8 cellular contexts compared by ENCODE assay signal in the genomic region with DNA sequence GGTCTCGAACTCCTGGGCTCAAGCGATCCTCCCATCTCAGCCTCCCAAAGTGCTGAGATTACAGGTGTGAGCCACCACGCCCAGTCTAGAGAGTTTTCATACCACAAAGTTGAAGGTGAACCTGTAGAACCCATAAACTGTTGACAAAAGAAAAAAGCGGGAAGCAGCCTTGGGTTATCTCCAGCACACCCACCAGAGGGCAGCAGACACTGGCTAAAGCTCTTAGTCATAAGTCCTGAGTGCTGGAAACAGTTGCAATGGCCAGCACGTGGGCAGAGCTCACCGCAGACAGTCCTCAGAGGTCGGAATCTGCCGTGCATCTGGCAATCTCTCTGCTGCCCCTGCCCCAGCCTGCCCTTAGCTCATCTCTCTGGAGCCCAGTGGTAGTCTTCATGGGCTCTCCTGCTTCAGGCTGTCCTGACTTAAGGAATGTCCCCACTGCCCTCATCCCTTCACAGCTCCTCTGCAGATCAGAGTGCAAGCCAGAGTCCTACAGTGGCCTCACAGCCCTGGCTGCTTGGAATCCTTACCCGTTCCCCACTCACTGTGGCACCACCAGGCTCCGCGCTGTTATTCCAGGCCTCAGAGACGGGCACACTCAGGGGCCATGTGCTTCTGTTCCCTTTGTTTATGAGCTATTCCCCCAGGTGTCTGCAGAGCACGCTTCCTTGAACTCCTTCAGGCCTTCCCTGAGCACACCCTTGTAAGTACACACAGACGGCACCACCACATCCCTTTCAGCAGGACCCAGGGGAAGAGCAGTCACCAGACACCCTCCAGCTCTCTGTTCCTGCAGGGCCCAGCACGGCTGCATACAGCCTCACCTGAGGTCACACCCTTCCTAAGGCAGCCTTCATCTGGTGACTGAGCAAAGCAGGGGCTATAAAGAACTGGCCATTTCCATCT. TPM values are rescaled to one million over a fixed set of nuclear protein-coding genes. Genes with fewer than 3 reads are reported as not detected.
DNase-seq lines count a peak whose midpoint lies in the region; ATAC-seq and TF ChIP-seq lines count a peak whose summit lies in the region.

No MANE protein-coding gene starts in this region.

- no peaks in the 10 kb centered on the region for H3K27me3 ChIP-seq in CD4-positive, CD25-positive, alpha-beta regulatory T cell (ENCODE audit: control insufficient read depth, insufficient read depth, low read length)
- no peaks in the 10 kb centered on the region for H3K27me3 ChIP-seq in cardiac muscle cell

- peaks cover 15% of the 10 kb centered on the region for H3K27me3 Mint-ChIP-seq in CD4-positive, CD25-positive, alpha-beta regulatory T cell
- H3K27me3 Mint-ChIP-seq in activated naive CD8-positive, alpha-beta T cell treated with anti-CD3 and anti-CD28 coated beads for 36 hours, result no peaks in the 10 kb centered on the region
- H3K27me3 Mint-ChIP-seq in progenitor cell of endocrine pancreas, result peaks cover 2% of the 10 kb centered on the region

- peaks cover 0 to 6% (median under 1%) of the 10 kb centered on the region in 4 donors for H3K4me1 Mint-ChIP-seq in CD4-positive, CD25-positive, alpha-beta regulatory T cell
- peaks cover 6% of the 10 kb centered on the region for H3K4me1 Mint-ChIP-seq in activated naive CD8-positive, alpha-beta T cell treated with anti-CD3 and anti-CD28 coated beads for 36 hours
- peaks cover 14% of the 10 kb centered on the region for H3K4me1 Mint-ChIP-seq in progenitor cell of endocrine pancreas (ENCODE audit: low read depth)

- H3K27ac Mint-ChIP-seq in CD4-positive, CD25-positive, alpha-beta regulatory T cell, result no peak overlapping the region
- no peak overlapping the region for H3K27ac Mint-ChIP-seq in activated naive CD8-positive, alpha-beta T cell treated with anti-CD3 and anti-CD28 coated beads for 36 hours
- H3K27ac Mint-ChIP-seq in progenitor cell of endocrine pancreas, result no peak overlapping the region

- no peaks in the 10 kb centered on the region for H3K9me3 ChIP-seq in CD4-positive, CD25-positive, alpha-beta regulatory T cell (ENCODE audit: control insufficient read depth in 2 of 2, low read length in 2 of 2)
- H3K9me3 ChIP-seq in cardiac muscle cell (ENCODE audit: low read depth), result no peaks in the 10 kb centered on the region

- ATAC-seq in CD4-positive, CD25-positive, alpha-beta regulatory T cell (ENCODE audit: low read depth in 2 of 2), result peak; percentile 75 to 81
- peak; percentile 68 for ATAC-seq in GM21723 (IDR thresholded peaks at IDR 0.05; ENCODE audit: unreplicated experiment)

- H3K9me3 Mint-ChIP-seq in CD4-positive, CD25-positive, alpha-beta regulatory T cell, result peaks cover 0 to 5% (median 0%) of the 10 kb centered on the region in 7 donors
- no peaks in the 10 kb centered on the region for H3K9me3 Mint-ChIP-seq in activated naive CD8-positive, alpha-beta T cell treated with anti-CD3 and anti-CD28 coated beads for 36 hours
- H3K9me3 Mint-ChIP-seq in progenitor cell of endocrine pancreas (ENCODE audit: low read depth), result no peaks in the 10 kb centered on the region

- H3K4me3 Mint-ChIP-seq in CD4-positive, CD25-positive, alpha-beta regulatory T cell, result no peak overlapping the region
- no peak overlapping the region for H3K4me3 Mint-ChIP-seq in activated naive CD8-positive, alpha-beta T cell treated with anti-CD3 and anti-CD28 coated beads for 36 hours
- H3K4me3 Mint-ChIP-seq in progenitor cell of endocrine pancreas (ENCODE audit: low read depth), result no peak overlapping the region

- no peak overlapping the region for H3K27ac ChIP-seq in CD4-positive, CD25-positive, alpha-beta regulatory T cell (ENCODE audit: insufficient read depth, low read length, poor library complexity, severe bottlenecking)
- no peak overlapping the region for H3K27ac ChIP-seq in cardiac muscle cell

- DNase-seq in CD4-positive, CD25-positive, alpha-beta regulatory T cell, result peak; percentile 56 to 88 (median 67)
- DNase-seq in NCI-H128 (lab: John Stamatoyannopoulos, UW; ENCODE audit: unreplicated experiment), result peak; percentile 60
- DNase-seq in SKM-1 treated with dmso at 0.1 percent for 144 hours (lab: John Stamatoyannopoulos, UW; ENCODE audit: unreplicated experiment), result peak; percentile 88
- peak; percentile 78 for DNase-seq in activated naive CD8-positive, alpha-beta T cell treated with anti-CD3 and anti-CD28 coated beads for 36 hours
- DNase-seq in cardiac muscle cell (ENCODE audit: low read depth in 1 of 2, low spot score in 1 of 2), result peak; percentile 88 to 93
- DNase-seq in progenitor cell of endocrine pancreas (ENCODE audit: low spot score, unreplicated experiment), result peak; percentile 58
- peak; percentile 87 for DNase-seq in ureter (ENCODE audit: low spot score)

- H3K36me3 Mint-ChIP-seq in CD4-positive, CD25-positive, alpha-beta regulatory T cell, result no peaks in the 10 kb centered on the region
- no peaks in the 10 kb centered on the region for H3K36me3 Mint-ChIP-seq in activated naive CD8-positive, alpha-beta T cell treated with anti-CD3 and anti-CD28 coated beads for 36 hours
- no peaks in the 10 kb centered on the region for H3K36me3 Mint-ChIP-seq in progenitor cell of endocrine pancreas (ENCODE audit: insufficient read depth)

- TF ChIP-seq CTCF in cardiac muscle cell (IDR thresholded peaks at IDR 0.05; ENCODE audit: low read depth, low read length) (peak; percentile 83), progenitor cell of endocrine pancreas (IDR thresholded peaks at IDR 0.05; ENCODE audit: unreplicated experiment) (peak; percentile 93)

- H3K4me3 ChIP-seq in CD4-positive, CD25-positive, alpha-beta regulatory T cell (ENCODE audit: low read depth, low read length), result no peak overlapping the region
- H3K4me3 ChIP-seq in cardiac muscle cell, result no peak overlapping the region

- H3K4me1 ChIP-seq in CD4-positive, CD25-positive, alpha-beta regulatory T cell (ENCODE audit: control insufficient read depth, insufficient read depth, low read length, poor library complexity, severe bottlenecking), result no peaks in the 10 kb centered on the region
- no peaks in the 10 kb centered on the region for H3K4me1 ChIP-seq in cardiac muscle cell (ENCODE audit: low read depth)

- H3K36me3 ChIP-seq in CD4-positive, CD25-positive, alpha-beta regulatory T cell (ENCODE audit: control insufficient read depth, insufficient read depth, low read length), result no peaks in the 10 kb centered on the region
- H3K36me3 ChIP-seq in cardiac muscle cell, result no peaks in the 10 kb centered on the region

RNA-seq across cellular contexts. Expression of a gene that starts 8.8 kb away (rescaled TPM):
- 18.4 TPM for total RNA-seq in CD4-positive, CD25-positive, alpha-beta regulatory T cell
- polyA plus RNA-seq in CD4-positive, CD25-positive, alpha-beta regulatory T cell, result 10 to 100 TPM; 33.2 to 54.1 (median 45.2) TPM
- 10 to 100 TPM; 49.2 to 51.4 TPM for total RNA-seq in activated naive CD8-positive, alpha-beta T cell treated with anti-CD3 and anti-CD28 coated beads for 36 hours
- 53.1 and 62.7 TPM in 2 replicates for total RNA-seq in cardiac muscle cell
- 58.4 and 73.6 TPM in 2 replicates for polyA plus RNA-seq in cardiac muscle cell
- total RNA-seq in progenitor cell of endocrine pancreas, result 58.5 and 63.8 TPM in 2 replicates
- 25.8 TPM for total RNA-seq in ureter

RNA-seq across cellular contexts. Expression of a gene that starts 46.6 kb away (rescaled TPM):
- 92.4 TPM for total RNA-seq in CD4-positive, CD25-positive, alpha-beta regulatory T cell
- polyA plus RNA-seq in CD4-positive, CD25-positive, alpha-beta regulatory T cell, result 10 to 100 TPM; 43.2 to 47.9 (median 45.8) TPM
- 10 to 100 TPM; 58.3 to 58.4 TPM for total RNA-seq in activated naive CD8-positive, alpha-beta T cell treated with anti-CD3 and anti-CD28 coated beads for 36 hours
- total RNA-seq in cardiac muscle cell (124 and 140 TPM in 2 replicates), progenitor cell of endocrine pancreas (140 TPM in 2 replicates), ureter (139 TPM)
- 87.6 and 104 TPM in 2 replicates for polyA plus RNA-seq in cardiac muscle cell

RNA-seq across cellular contexts. Expression of a gene that starts 56.3 kb away (rescaled TPM):
- total RNA-seq in CD4-positive, CD25-positive, alpha-beta regulatory T cell, result not detected
- under 1 TPM in 1 of 4 donors, not detected in 3; 0.25 TPM for polyA plus RNA-seq in CD4-positive, CD25-positive, alpha-beta regulatory T cell
- under 1 TPM; 0.54 to 0.56 TPM for total RNA-seq in activated naive CD8-positive, alpha-beta T cell treated with anti-CD3 and anti-CD28 coated beads for 36 hours
- 3.2 and 5.0 TPM in 2 replicates for total RNA-seq in cardiac muscle cell
- 2.0 and 2.9 TPM in 2 replicates for polyA plus RNA-seq in cardiac muscle cell
- total RNA-seq in progenitor cell of endocrine pancreas, result 1.7 and 2.5 TPM in 2 replicates
- total RNA-seq in ureter, result not detected
